ENCODE assay signal across 1 cellular context in genomic region chr14:91882776-91883175, GRCh38.
TF ChIP-seq lines count a peak whose summit lies in the region.

No MANE protein-coding gene starts in this region.

TF ChIP-seq in GM12878, 131 proteins besides CTCF, POLR2A, EP300 and RAD21:
- TF ChIP-seq CBX3 (IDR thresholded peaks at IDR 0.05; ENCODE audit: borderline replicate concordance, low read depth) (no peak), CHD4 (IDR thresholded peaks at IDR 0.05) (no peak), CUX1 (IDR thresholded peaks at IDR 0.05; ENCODE audit: insufficient replicate concordance, low read depth, low read length) (no peak), FOXK2 (IDR thresholded peaks at IDR 0.05) (no peak), SKIL (IDR thresholded peaks at IDR 0.05; ENCODE audit: low read depth, poor library complexity, severe bottlenecking) (no peak), HSF1 (IDR thresholded peaks at IDR 0.05; ENCODE audit: low read depth, low read length) (no peak), RELB (IDR thresholded peaks at IDR 0.05; ENCODE audit: low read depth) (no peak), KLF5 (IDR thresholded peaks at IDR 0.05; ENCODE audit: partially characterized antibody) (no peak), BCL3 (IDR thresholded peaks at IDR 0.05; ENCODE audit: borderline replicate concordance, insufficient read depth, low read depth, low read length, poor library complexity, severe bottlenecking) (no peak), YY1 (IDR thresholded peaks at IDR 0.05; ENCODE audit: low read depth, low read length) (no peak), PAX5 (IDR thresholded peaks at IDR 0.05; ENCODE audit: borderline replicate concordance, low read depth, low read length) (no peak)
